9 cellular contexts compared by ENCODE assay signal in genomic region chr12:58044966-58045365, GRCh38.
"Had no signal": no experiment of that assay in that cellular context is flagged by ENCODE, and none has a peak within 500 bp of the region (broad histone marks: within the 10 kb centered on the region; RNA-seq: fewer than 3 reads in every experiment).

No MANE protein-coding gene starts in this region.

- H3K36me3 ChIP-seq: HAP-1 had no signal

- H3K4me3 ChIP-seq: GM23248, GM23338, HAP-1 had no signal

- H3K9me3 ChIP-seq: HAP-1 had no signal

- H3K27ac ChIP-seq: GM23248 had no signal

- H3K9me3 Mint-ChIP-seq: HFFc6 had no signal

- H3K4me1 ChIP-seq: HAP-1 had no signal

- H3K27ac Mint-ChIP-seq: GM23338, H9, HFFc6 had no signal

- H3K4me1 Mint-ChIP-seq: GM23338, H9 had no signal

- DNase-seq: GM23248, GOT3, H7, H9, HCEC 1CT, HFFc6 had no signal

- H3K4me3 Mint-ChIP-seq: GM23338, H9, HFFc6 had no signal

- ATAC-seq: GM23338, HCT116 had no signal
